Comparison of ENCODE assay signal across 1 cellular context in genomic region chr6:127484207-127484858, GRCh38.
TF ChIP-seq lines count a peak whose summit lies in the region.

No MANE protein-coding gene starts in this region.

TF ChIP-seq in HEK293T, 16 proteins besides CTCF, POLR2A, EP300 and RAD21 (continued from another document):
- no peak for TF ChIP-seq LEF1 (IDR thresholded peaks at IDR 0.05; ENCODE audit: borderline replicate concordance)
- TF ChIP-seq TARDBP (IDR thresholded peaks at IDR 0.05) = no peak
- TF ChIP-seq FOXM1 (IDR thresholded peaks at IDR 0.05; ENCODE audit: borderline replicate concordance) = no peak
